Comparison of ENCODE assay signal across 23 cellular contexts in genomic region chr4:174144081-174144480, GRCh38.
"Had no signal": no experiment of that assay in that cellular context is flagged by ENCODE, and none has a peak within 500 bp of the region (broad histone marks: within the 10 kb centered on the region; RNA-seq: fewer than 3 reads in every experiment).

No MANE protein-coding gene starts in this region.

- H3K9me3 ChIP-seq: left ventricle myocardium inferior, mucosa of descending colon, ovary, right atrium auricular region, right lobe of liver, spleen, testis, thyroid gland, transverse colon, upper lobe of left lung, vagina had no signal

- H3K36me3 ChIP-seq: left ventricle myocardium inferior, ovary, right atrium auricular region, right lobe of liver, spleen, thyroid gland, transverse colon, upper lobe of left lung, vagina had no signal

- H3K79me2 ChIP-seq: hepatocyte had no signal

- H3K27ac ChIP-seq: hepatocyte, left ventricle myocardium inferior, ovary, right atrium auricular region, right lobe of liver, skin epidermis, spleen, testis, thyroid gland, upper lobe of left lung, vagina had no signal

- H3K4me1 ChIP-seq: left ventricle myocardium inferior, right atrium auricular region, right lobe of liver, spleen, testis, upper lobe of left lung, vagina had no signal

- H3K4me3 ChIP-seq: hepatocyte, left ventricle myocardium inferior, lung, mucosa of descending colon, ovary, right atrium auricular region, right lobe of liver, skin epidermis, spleen, testis, thyroid gland, transverse colon, upper lobe of left lung, vagina had no signal

- DNase-seq: islet precursor cell; left ventricle myocardium inferior; midbrain; mucosa of descending colon; naive thymus-derived CD4-positive, alpha-beta T cell; ovary; right lobe of liver; spleen; stimulated activated CD4-positive, alpha-beta T cell treated with anti-CD3 and anti-CD28 coated beads, Interleukin-1b, Interleukin-23, amount 100 ng/mL, for 48 hours; stimulated activated CD4-positive, alpha-beta T cell treated with anti-CD3 and anti-CD28 coated beads, Interleukin-2, amount 100 ng/mL, for 48 hours; stimulated activated CD4-positive, alpha-beta T cell treated with anti-CD3 and anti-CD28 coated beads, Interleukin-4, amount 100 ng/mL, for 4 hours; stimulated activated CD8-positive, alpha-beta memory T cell treated with anti-CD3 and anti-CD28 coated beads, Interleukin-4, amount 100 ng/mL, for 48 hours; stimulated activated naive CD4-positive, alpha-beta T cell treated with Interleukin-2 at 50 U/mL for 16 hours; stimulated activated naive CD8-positive, alpha-beta T cell treated with anti-CD3 and anti-CD28 coated beads, Interleukin-15, amount 100 ng/mL, for 72 hours; testis; thyroid gland; transverse colon; upper lobe of left lung had no signal

- H3K27me3 ChIP-seq: hepatocyte, ovary, right atrium auricular region, right lobe of liver, testis, thyroid gland, transverse colon, upper lobe of left lung, vagina had no signal

- H3K4me2 ChIP-seq: hepatocyte had no signal
